In genomic region chr7:117715784-117716445, GRCh38 we compare ENCODE assay signal across 8 cellular contexts.
A peak's percentile ranks its signal among the peaks of the same experiment; 100 is the strongest.
DNase-seq lines count a peak whose midpoint lies in the region; ATAC-seq and TF ChIP-seq lines count a peak whose summit lies in the region.

No MANE protein-coding gene starts in this region.

- H3K4me1 Mint-ChIP-seq in brain (peaks cover 11% of the 10 kb centered on the region), glutamatergic neuron (ENCODE audit: low read depth, unreplicated experiment) (peaks cover 2% of the 10 kb centered on the region)

- DNase-seq in DMS53 (lab: John Stamatoyannopoulos, UW) (peak; percentile 91), GM19240 (ENCODE audit: insufficient read length, low spot score) (peak; percentile 8), NCI-H345 (lab: John Stamatoyannopoulos, UW) (peak; percentile 66), kidney tubule cell (ENCODE audit: low spot score) (peak; percentile 81), glutamatergic neuron (no peak)

- H3K36me3 Mint-ChIP-seq in brain (peaks cover 28% of the 10 kb centered on the region), glutamatergic neuron (ENCODE audit: unreplicated experiment) (no peaks in the 10 kb centered on the region)

- TF ChIP-seq CTCF in brain (conservative IDR thresholded peaks at IDR 0.05), result peak; percentile 73 to 77
- no peak for TF ChIP-seq CTCF in glutamatergic neuron (IDR thresholded peaks at IDR 0.05; ENCODE audit: partially characterized antibody, unreplicated experiment)

- peak overlapping the region in 3 of 5 experiments; percentile 5 to 70 (median 58) for H3K27ac Mint-ChIP-seq in brain
- H3K27ac Mint-ChIP-seq in glutamatergic neuron (ENCODE audit: unreplicated experiment), result no peak overlapping the region

- no peak overlapping the region for H3K4me3 Mint-ChIP-seq in brain
- H3K4me3 Mint-ChIP-seq in glutamatergic neuron (ENCODE audit: unreplicated experiment), result no peak overlapping the region

- peak; percentile 66 for ATAC-seq in HG03280 (IDR thresholded peaks at IDR 0.05; ENCODE audit: unreplicated experiment)
- ATAC-seq in HG02970 (IDR thresholded peaks at IDR 0.05; ENCODE audit: low FRiP score, unreplicated experiment), result no peak

- no peaks in the 10 kb centered on the region for H3K27me3 Mint-ChIP-seq in brain
- H3K27me3 Mint-ChIP-seq in glutamatergic neuron (ENCODE audit: unreplicated experiment), result no peaks in the 10 kb centered on the region

- H3K9me3 Mint-ChIP-seq in brain, result no peaks in the 10 kb centered on the region
- no peaks in the 10 kb centered on the region for H3K9me3 Mint-ChIP-seq in glutamatergic neuron (ENCODE audit: unreplicated experiment)
